Comparison of ENCODE assay signal across 12 cellular contexts in genomic region chr15:74420193-74420905, GRCh38. TPM values are rescaled to one million over a fixed set of nuclear protein-coding genes. Genes with fewer than 3 reads are reported as not detected.
DNase-seq lines count a peak whose midpoint lies in the region; ATAC-seq and TF ChIP-seq lines count a peak whose summit lies in the region.
"Had no signal": no experiment of that assay in that cellular context is flagged by ENCODE, and none has a peak within 500 bp of the region (broad histone marks: within the 10 kb centered on the region; RNA-seq: fewer than 3 reads in every experiment).

No MANE protein-coding gene starts in this region.

- H3K9ac ChIP-seq in BLaER1 (peak overlapping the region; percentile 5; the same call in 1 of the 2 replicates), adipocyte (ENCODE audit: low read length) (peak overlapping the region; percentile 4)

- H3K4me3 ChIP-seq in BLaER1 (no peak overlapping the region), HEK293 (ENCODE audit: low read depth, low read length) (no peak overlapping the region), adipocyte (ENCODE audit: low read length) (no peak overlapping the region), BE2C (ENCODE audit: low read depth, low read length) (no peak overlapping the region)

- no peak overlapping the region for H3K27ac ChIP-seq in BLaER1
- H3K27ac ChIP-seq in HEK293 (ENCODE audit: extremely low read depth, low read depth, low read length): no peak overlapping the region

- CTCF ChIA-PET in HEK293 (lab: Yijun Ruan, JAX): interaction anchor here (0.7 to 2.0 kb wide), 4 partner anchors 18 to 373 kb away, joined by 3 to 5 read pairs (median 4); no protein-coding TSS in a partner anchor

- H3K9me3 ChIP-seq in BLaER1 (no peaks in the 10 kb centered on the region), HEK293 (ENCODE audit: control insufficient read depth, insufficient read depth, low read depth, low read length) (no peaks in the 10 kb centered on the region), adipocyte (ENCODE audit: control insufficient read depth, low read length) (no peaks in the 10 kb centered on the region), BE2C (no peaks in the 10 kb centered on the region)

- DNase-seq in adipocyte (ENCODE audit: low read depth) (no peak), mucosa of gallbladder (ENCODE audit: low spot score) (peak; percentile 51), BE2C (no peak)
- DNase-seq: dermis blood vessel endothelial cell; DND-41; stimulated activated CD4-positive, alpha-beta T cell treated with anti-CD3 and anti-CD28 coated beads, Interleukin-2, amount 100 ng/mL, for 24 hours had no signal

- ATAC-seq in HG02642 (IDR thresholded peaks at IDR 0.05; ENCODE audit: poor library complexity, unreplicated experiment) (no peak), GM21447 (IDR thresholded peaks at IDR 0.05; ENCODE audit: unreplicated experiment) (no peak), HG03196 (IDR thresholded peaks at IDR 0.05; ENCODE audit: unreplicated experiment) (no peak)

- H3K4me1 ChIP-seq in BLaER1 (peaks cover 100% of the 10 kb centered on the region), HEK293 (ENCODE audit: control insufficient read depth, insufficient read depth, low read length) (no peaks in the 10 kb centered on the region), adipocyte (ENCODE audit: control insufficient read depth, insufficient read depth, low read length) (peaks cover 67% of the 10 kb centered on the region), BE2C (peaks cover 17% of the 10 kb centered on the region)

- POLR2A ChIA-PET in HEK293 (lab: Yijun Ruan, JAX): interaction anchor here (1.2 kb wide), 1 partner anchor 41 kb away, joined by 11 read pairs; the partner anchor contains the start of gene UBL7

- H3K27me3 ChIP-seq in BLaER1 (no peaks in the 10 kb centered on the region), adipocyte (replicated peaks; ENCODE audit: control insufficient read depth, insufficient read depth, low read length) (no peaks in the 10 kb centered on the region), BE2C (no peaks in the 10 kb centered on the region)

- H4K20me1 ChIP-seq in BLaER1: no peaks in the 10 kb centered on the region; the same call in 1 of the 2 replicates

- peak overlapping the region; percentile 43 for H3K4me2 ChIP-seq in BLaER1

- H3K36me3 ChIP-seq in BLaER1 (no peaks in the 10 kb centered on the region), HEK293 (ENCODE audit: control insufficient read depth in 2 of 2, insufficient read depth in 1 of 2, low read length in 2 of 2) (no peaks in the 10 kb centered on the region), adipocyte (ENCODE audit: control insufficient read depth, insufficient read depth, low read length, severe bottlenecking) (peaks cover 5% of the 10 kb centered on the region), BE2C (no peaks in the 10 kb centered on the region)

- TF ChIP-seq CTCF in HEK293 (tag by site-specific recombination; IDR thresholded peaks at IDR 0.05) (no peak), BE2C (IDR thresholded peaks at IDR 0.05; ENCODE audit: low read depth, low read length) (no peak)

TF ChIP-seq in HEK293, 187 proteins besides CTCF, POLR2A, EP300 and RAD21:
- TF ChIP-seq ZIC2 (tag by site-specific recombination; IDR thresholded peaks at IDR 0.05): peak; percentile 45; the same call in 1 of the 2 replicates
- no peak for TF ChIP-seq ZNF132 (tag by site-specific recombination; IDR thresholded peaks at IDR 0.05; ENCODE audit: borderline replicate concordance)
- TF ChIP-seq GLIS1 (tag by site-specific recombination; IDR thresholded peaks at IDR 0.05): peak; percentile 53

RNA-seq across cellular contexts. Expression of gene SEMA7A, which starts 13.4 kb away (rescaled TPM):
- 3.2 TPM for total RNA-seq in mucosa of gallbladder
- 2.8 TPM for polyA plus RNA-seq in BE2C (2012; ENCODE audit: insufficient read depth, insufficient read length, low read depth)

RNA-seq across cellular contexts. Expression of gene UBL7, which starts 40.6 kb away (rescaled TPM):
- 43.1 TPM for total RNA-seq in mucosa of gallbladder
- 84.1 TPM for polyA plus RNA-seq in BE2C (2012; ENCODE audit: insufficient read depth, insufficient read length, low read depth)

RNA-seq across cellular contexts. Expression of gene CYP11A1, which starts 52.9 kb away (rescaled TPM):
- 0.72 TPM for total RNA-seq in mucosa of gallbladder
- not detected for polyA plus RNA-seq in BE2C (2012; ENCODE audit: insufficient read depth, insufficient read length, low read depth)
- total RNA-seq: dermis blood vessel endothelial cell, NCI-H460 had no signal
